8 cellular contexts compared by ENCODE assay signal in genomic region chr14:74257078-74257987, GRCh38. TPM values are rescaled to one million over a fixed set of nuclear protein-coding genes. Genes with fewer than 3 reads are reported as not detected.
DNase-seq lines count a peak whose midpoint lies in the region; ATAC-seq, FAIRE-seq and TF ChIP-seq lines count a peak whose summit lies in the region.

No MANE protein-coding gene starts in this region.

- H3K4me3 ChIP-seq in choroid plexus epithelial cell (ENCODE audit: low read depth, low read length) (peak overlapping the region; percentile 60), lower leg skin (ENCODE audit: low read depth, poor library complexity, severe bottlenecking) (peak overlapping the region; percentile 31)

- H3K27me3 Mint-ChIP-seq in CD4-positive, alpha-beta T cell: peaks cover 11% of the 10 kb centered on the region

- H3K27ac Mint-ChIP-seq in CD4-positive, alpha-beta T cell: no peak overlapping the region

- H3K4me1 Mint-ChIP-seq in CD4-positive, alpha-beta T cell (ENCODE audit: low read depth): peaks cover 5% of the 10 kb centered on the region

- H3K9me3 Mint-ChIP-seq in CD4-positive, alpha-beta T cell: no peaks in the 10 kb centered on the region

- peak; percentile 94 for TF ChIP-seq CTCF in CD4-positive, alpha-beta T cell (IDR thresholded peaks at IDR 0.05)
- TF ChIP-seq CTCF in choroid plexus epithelial cell (conservative IDR thresholded peaks at IDR 0.05; ENCODE audit: low read depth, low read length): peak; percentile 56
- TF ChIP-seq CTCF in lower leg skin (IDR thresholded peaks at IDR 0.05): peak in 1 of 3 donors; percentile 20

- FAIRE-seq in H54 (lab: Jason Lieb, UNC): no peak

- POLR2A ChIA-PET in CD4-positive, alpha-beta T cell (lab: Charles Lee): interaction anchor here (0.5 to 0.6 kb wide), 2 partner anchors 57 to 865 kb away, joined by 4 read pairs; no protein-coding TSS in a partner anchor

- TF ChIP-seq POLR2A in H54 (IDR thresholded peaks at IDR 0.05; ENCODE audit: low read depth, low read length) (no peak), lower leg skin (IDR thresholded peaks at IDR 0.05) (no peak)

- intact Hi-C loops in CD4-positive, alpha-beta T cell (cut with DNase I, micrococcal nuclease): no loop called here
- intact Hi-C loops in lower leg skin (cut with DNase I; ENCODE audit: low total_unique reads): loop anchor here (10.0 kb wide), 1 partner anchor 143 kb away; no protein-coding TSS in a partner anchor

- H3K27me3 ChIP-seq in CD4-positive, alpha-beta T cell (ENCODE audit: control insufficient read depth, insufficient read depth, low read length): peaks cover 8% of the 10 kb centered on the region

- peak; percentile 23 to 74 (median 50) for DNase-seq in CD4-positive, alpha-beta T cell
- DNase-seq in H54 (ENCODE audit: insufficient read length, low spot score): peak; percentile 43
- peak; percentile 19 for DNase-seq in NCI-H146 treated with DMSO at 0.1 percent for 48 hours (lab: John Stamatoyannopoulos, UW; ENCODE audit: unreplicated experiment)
- DNase-seq in activated CD4-positive, alpha-beta T cell treated with anti-CD3 and anti-CD28 coated beads for 1 hour: peak; percentile 46
- peak; percentile 16 for DNase-seq in choroid plexus epithelial cell (ENCODE audit: low read depth)
- DNase-seq in lower leg skin (ENCODE audit: low spot score in 2 of 2): peak in 1 of 2 donors; percentile 87
- DNase-seq in stimulated activated CD4-positive, alpha-beta T cell treated with anti-CD3 and anti-CD28 coated beads, Interleukin-4, amount 100 ng/mL, for 4 hours: peak; percentile 45 to 68

- CTCF ChIA-PET in CD4-positive, alpha-beta T cell (lab: Charles Lee): interaction anchor here (0.6 to 1.2 kb wide), 7 partner anchors 9 to 1403 kb away, joined by 3 to 4 read pairs (median 3); no protein-coding TSS in a partner anchor

- no peaks in the 10 kb centered on the region for H3K9me3 ChIP-seq in CD4-positive, alpha-beta T cell (ENCODE audit: control insufficient read depth, low read length)

- H3K36me3 Mint-ChIP-seq in CD4-positive, alpha-beta T cell (ENCODE audit: low read depth): no peaks in the 10 kb centered on the region

- H3K27ac ChIP-seq in CD4-positive, alpha-beta T cell (ENCODE audit: low read depth, low read length): no peak overlapping the region

- WGBS in lower leg skin, 2 donors: 1 to 4% methylated on average over 16 to 34 of the region's 72 CpGs

- ATAC-seq in CD4-positive, alpha-beta T cell (ENCODE audit: poor library complexity): peak; percentile 93
- no peak for ATAC-seq in GM18502 (IDR thresholded peaks at IDR 0.05; ENCODE audit: poor library complexity, unreplicated experiment)

- peak overlapping the region; percentile 88 for H3K4me3 Mint-ChIP-seq in CD4-positive, alpha-beta T cell

RNA-seq across cellular contexts. Expression of gene VSX2, which starts 18.1 kb away (rescaled TPM):
- total RNA-seq in CD4-positive, alpha-beta T cell: not detected
- total RNA-seq in lower leg skin: not detected

RNA-seq across cellular contexts. Expression of gene ABCD4, which starts 45.4 kb away (rescaled TPM):
- total RNA-seq in CD4-positive, alpha-beta T cell: 10 to 100 TPM; 59.6 to 63.0 TPM
- 10 to 100 TPM; 29.6 to 50.3 (median 33.9) TPM for total RNA-seq in lower leg skin
